ENCODE assay signal across 9 cellular contexts in genomic region chr20:34703061-34703572, GRCh38. TPM values are rescaled to one million over a fixed set of nuclear protein-coding genes. Genes with fewer than 3 reads are reported as not detected.
DNase-seq lines count a peak whose midpoint lies in the region; ATAC-seq, FAIRE-seq and TF ChIP-seq lines count a peak whose summit lies in the region.
"Had no signal": no experiment of that assay in that cellular context is flagged by ENCODE, and none has a peak within 500 bp of the region (broad histone marks: within the 10 kb centered on the region; RNA-seq: fewer than 3 reads in every experiment).

No MANE protein-coding gene starts in this region.

- H3K27ac ChIP-seq in Peyer's patch (peak overlapping the region in 3 of 4 donors; percentile 99 to 100 (median 99)), left lung (peak overlapping the region in 1 of 2 donors; percentile 100)

- BruUV-seq in Caco-2 (replicated peaks; lab: Mats Ljungman, UMichigan) = TSS peak; percentile 92

- TF ChIP-seq POLR2A in Peyer's patch (IDR thresholded peaks at IDR 0.05) = no peak

- H3K4me1 ChIP-seq in Caco-2 (peaks cover 34% of the 10 kb centered on the region), Peyer's patch (peaks cover 0 to 30% (median 6%) of the 10 kb centered on the region in 4 donors), left lung (peaks cover 4 to 31% of the 10 kb centered on the region in 2 donors)

- H3K27ac Mint-ChIP-seq in Caco-2 (ENCODE audit: unreplicated experiment) (peak overlapping the region; percentile 99), progenitor cell of endocrine pancreas (peak overlapping the region; percentile 98)

- POLR2A ChIA-PET in Caco-2 (lab: Charles Lee) = interaction anchor here (0.5 to 2.3 kb wide), 10 partner anchors 16 to 591 kb away, joined by 3 to 40 read pairs (median 5); partner anchors contain the start of genes DYNLRB1, EIF2S2, ITCH and PIGU

- CTCF ChIA-PET in Caco-2 (lab: Charles Lee) = interaction anchor here (0.7 to 3.5 kb wide), 10 partner anchors 21 to 390 kb away, joined by 3 to 15 read pairs (median 5); no protein-coding TSS in a partner anchor

- TF ChIP-seq CTCF in Caco-2 (IDR thresholded peaks at IDR 0.05; ENCODE audit: insufficient read depth in 1 of 2, low read depth in 1 of 2, low read length in 1 of 2, severe bottlenecking in 1 of 2, unreplicated experiment in 1 of 2) (no peak), Peyer's patch (IDR thresholded peaks at IDR 0.05) (no peak), epithelial cell of proximal tubule (conservative IDR thresholded peaks at IDR 0.05; ENCODE audit: low read depth, low read length) (no peak), progenitor cell of endocrine pancreas (IDR thresholded peaks at IDR 0.05; ENCODE audit: unreplicated experiment) (no peak), left lung (IDR thresholded peaks at IDR 0.05) (no peak)

- H3K36me3 ChIP-seq in Caco-2 (ENCODE audit: control insufficient read depth, insufficient read depth, low read length) (no peaks in the 10 kb centered on the region), Peyer's patch (no peaks in the 10 kb centered on the region), left lung (no peaks in the 10 kb centered on the region)

- H3K4me1 Mint-ChIP-seq in Caco-2 (ENCODE audit: low read depth, unreplicated experiment) = peaks cover 37% of the 10 kb centered on the region
- peaks cover 30% of the 10 kb centered on the region for H3K4me1 Mint-ChIP-seq in progenitor cell of endocrine pancreas (ENCODE audit: low read depth)

- H3K27me3 ChIP-seq in Caco-2 (replicated peaks; ENCODE audit: control insufficient read depth, insufficient read depth, low read length) (no peaks in the 10 kb centered on the region), Peyer's patch (no peaks in the 10 kb centered on the region), left lung (no peaks in the 10 kb centered on the region)

- H3K4me3 ChIP-seq in Caco-2 (ENCODE audit: low read depth, low read length) = peak overlapping the region; percentile 48
- H3K4me3 ChIP-seq in Peyer's patch = peak overlapping the region in 2 of 4 donors; percentile 82 to 100
- peak overlapping the region; percentile 79 for H3K4me3 ChIP-seq in epithelial cell of proximal tubule (ENCODE audit: low read depth, low read length)
- H3K4me3 ChIP-seq in left lung = peak overlapping the region in 1 of 2 donors; percentile 72

- peaks cover 22% of the 10 kb centered on the region for H3K36me3 Mint-ChIP-seq in Caco-2 (ENCODE audit: insufficient read depth, unreplicated experiment)
- no peaks in the 10 kb centered on the region for H3K36me3 Mint-ChIP-seq in progenitor cell of endocrine pancreas (ENCODE audit: insufficient read depth)

- peak overlapping the region; percentile 99 for H3K4me3 Mint-ChIP-seq in Caco-2 (ENCODE audit: unreplicated experiment)
- peak overlapping the region; percentile 97 for H3K4me3 Mint-ChIP-seq in progenitor cell of endocrine pancreas (ENCODE audit: low read depth)

- H3K9me3 Mint-ChIP-seq in Caco-2 (ENCODE audit: unreplicated experiment) (no peaks in the 10 kb centered on the region), progenitor cell of endocrine pancreas (ENCODE audit: low read depth) (no peaks in the 10 kb centered on the region)

- DNase-seq in Caco-2 (no peak), Peyer's patch (no peak), epithelial cell of proximal tubule (ENCODE audit: low read depth) (no peak), progenitor cell of endocrine pancreas (ENCODE audit: low spot score, unreplicated experiment) (no peak), urothelium cell line (ENCODE audit: low spot score) (no peak), left lung (no peak), NCI-H187 treated with DMSO at 0.1 percent for 48 hours (lab: John Stamatoyannopoulos, UW) (no peak), EL (no peak)
- DNase-seq: NCI-H226 had no signal

- no peak for FAIRE-seq in urothelium cell line (lab: Jason Lieb, UNC)

- H3K9me3 ChIP-seq in Caco-2 (no peaks in the 10 kb centered on the region), Peyer's patch (no peaks in the 10 kb centered on the region), left lung (no peaks in the 10 kb centered on the region)

- no peak for ATAC-seq in left lung

- intact Hi-C loops in Caco-2 (cut with micrococcal nuclease; ENCODE audit: unreplicated experiment) (no loop called here), left lung (cut with DNase I) (loop anchor here in 1 of 2 donors (10.0 kb wide), 1 partner anchor 168 kb away; no protein-coding TSS in a partner anchor)

- H3K27me3 Mint-ChIP-seq in Caco-2 (ENCODE audit: insufficient read depth, unreplicated experiment) (peaks cover 3% of the 10 kb centered on the region), progenitor cell of endocrine pancreas (peaks cover 9% of the 10 kb centered on the region)

RNA-seq across cellular contexts. Expression of gene TP53INP2, which starts 1.0 kb away (rescaled TPM):
- total RNA-seq in Caco-2 (2022) = 26.2 and 29.7 TPM in 2 replicates
- 10 to 100 TPM; 16.5 to 43.0 (median 34.4) TPM for total RNA-seq in Peyer's patch
- total RNA-seq in epithelial cell of proximal tubule = 3.3 and 4.3 TPM in 2 replicates
- 31.5 and 33.0 TPM in 2 replicates for total RNA-seq in progenitor cell of endocrine pancreas
- total RNA-seq in left lung = 10 to 100 TPM; 13.2 to 41.5 TPM

RNA-seq across cellular contexts. Expression of gene PIGU, which starts 26.2 kb away (rescaled TPM):
- total RNA-seq in Caco-2 (2022) = 61.7 and 62.9 TPM in 2 replicates
- total RNA-seq in Peyer's patch = 10 to 100 TPM in 3 of 4 donors, 1 to 10 TPM in 1; 6.6 to 29.5 (median 18.4) TPM
- 29.4 and 30.2 TPM in 2 replicates for total RNA-seq in epithelial cell of proximal tubule
- 44.3 and 45.8 TPM in 2 replicates for total RNA-seq in progenitor cell of endocrine pancreas
- total RNA-seq in left lung = 10 to 100 TPM; 17.0 to 18.9 TPM
